Comparison of ENCODE assay signal across 14 cellular contexts in the genomic region with DNA sequence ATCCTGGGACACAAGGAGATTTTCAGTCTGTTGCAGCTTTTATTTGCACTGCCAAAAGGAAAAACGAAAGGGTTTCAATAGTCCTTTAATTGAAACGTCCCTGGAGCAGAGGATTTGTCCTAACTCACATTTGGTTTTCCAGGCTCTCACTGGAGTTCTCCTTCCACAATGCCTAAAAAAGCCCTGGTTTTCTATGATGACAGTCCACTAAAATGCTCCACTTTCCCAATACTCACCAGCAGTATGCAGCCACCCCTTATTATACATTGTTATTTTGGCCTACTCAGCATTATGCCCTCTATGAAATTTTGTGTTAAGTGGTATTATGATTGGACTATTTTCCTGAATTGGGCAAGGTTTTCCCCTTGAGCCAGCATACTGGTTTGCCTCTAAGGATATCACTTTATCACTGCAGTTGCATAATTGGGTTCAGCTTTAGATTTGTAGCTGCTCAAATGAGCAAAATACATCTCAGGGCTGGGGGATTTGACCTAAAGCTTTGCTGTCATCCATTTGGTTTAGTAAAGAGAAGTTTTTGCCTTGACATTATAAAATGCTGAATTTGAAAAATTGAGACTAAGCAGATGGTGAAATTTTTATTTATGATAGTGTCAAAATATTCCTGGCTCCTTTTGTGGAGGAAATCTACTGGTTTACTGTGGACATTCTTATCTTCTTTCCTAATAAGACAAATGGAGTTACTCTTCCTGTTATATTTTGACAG.
DNase-seq lines count a peak whose midpoint lies in the region; ATAC-seq and TF ChIP-seq lines count a peak whose summit lies in the region.
"Had no signal": no experiment of that assay in that cellular context is flagged by ENCODE, and none has a peak within 500 bp of the region (broad histone marks: within the 10 kb centered on the region; RNA-seq: fewer than 3 reads in every experiment).

No MANE protein-coding gene starts in this region.

- no peak overlapping the region for H2AFZ ChIP-seq in osteoblast (ENCODE audit: low read length)

- H3K9me3 ChIP-seq in BE2C, result no peaks in the 10 kb centered on the region
- H3K9me3 ChIP-seq in adrenal gland (replicated peaks in 1 of 3), result no peaks in the 10 kb centered on the region
- H3K9me3 ChIP-seq in osteoblast (ENCODE audit: low read depth, low read length), result no peaks in the 10 kb centered on the region
- H3K9me3 ChIP-seq: suprapubic skin had no signal

- ATAC-seq in GM18868 (IDR thresholded peaks at IDR 0.05; ENCODE audit: unreplicated experiment) (no peak), GM18520 (IDR thresholded peaks at IDR 0.05; ENCODE audit: unreplicated experiment) (no peak)

- peak overlapping the region in 3 of 5 donors; percentile 12 to 41 (median 13) for H3K27ac ChIP-seq in adrenal gland
- no peak overlapping the region for H3K27ac ChIP-seq in osteoblast (ENCODE audit: low read depth, low read length)
- H3K27ac ChIP-seq: suprapubic skin had no signal

- H3K27me3 ChIP-seq in BE2C, result no peaks in the 10 kb centered on the region
- H3K27me3 ChIP-seq in adrenal gland, result no peaks in the 10 kb centered on the region
- H3K27me3 ChIP-seq in osteoblast (ENCODE audit: insufficient read depth, low read length), result no peaks in the 10 kb centered on the region
- H3K27me3 ChIP-seq: suprapubic skin had no signal

- H3K79me2 ChIP-seq in osteoblast (ENCODE audit: insufficient read depth, low read length), result no peaks in the 10 kb centered on the region

- DNase-seq in BE2C (peak; percentile 34), adrenal gland (peak in 2 of 7 donors; percentile 15 to 23), globus pallidus (ENCODE audit: low spot score) (peak; percentile 33), osteoblast (ENCODE audit: insufficient read length, low spot score, missing footprints) (no peak), SHP77 (lab: John Stamatoyannopoulos, UW) (no peak), germinal center (ENCODE audit: low spot score) (no peak)
- DNase-seq: COR-L47, cortex of kidney, NCI-H1694, nucleus accumbens, OCI-M1 had no signal

- intact Hi-C loops in adrenal gland (cut with DNase I), result no loop called here

- TF ChIP-seq POLR2A in adrenal gland (IDR thresholded peaks at IDR 0.05), result no peak

- no peaks in the 10 kb centered on the region for H3K36me3 ChIP-seq in BE2C
- H3K36me3 ChIP-seq in adrenal gland (replicated peaks in 1 of 2), result no peaks in the 10 kb centered on the region
- no peaks in the 10 kb centered on the region for H3K36me3 ChIP-seq in osteoblast (ENCODE audit: insufficient read depth, low read length)
- H3K36me3 ChIP-seq: suprapubic skin had no signal

- H3K4me3 ChIP-seq in BE2C (ENCODE audit: low read depth, low read length) (no peak overlapping the region), adrenal gland (no peak overlapping the region), osteoblast (ENCODE audit: insufficient read depth, low read length) (no peak overlapping the region)
- H3K4me3 ChIP-seq: suprapubic skin had no signal

- H3K4me1 ChIP-seq in BE2C (peaks cover 37% of the 10 kb centered on the region), adrenal gland (replicated peaks in 1 of 2) (peaks cover 11 to 34% of the 10 kb centered on the region in 2 donors), osteoblast (ENCODE audit: insufficient read depth, low read length) (no peaks in the 10 kb centered on the region)

- TF ChIP-seq CTCF in BE2C (IDR thresholded peaks at IDR 0.05; ENCODE audit: low read depth, low read length), result no peak
- no peak for TF ChIP-seq CTCF in adrenal gland (IDR thresholded peaks at IDR 0.05)
- TF ChIP-seq CTCF in osteoblast (IDR thresholded peaks at IDR 0.05; ENCODE audit: extremely low read depth, low read depth, low read length), result no peak

- 28 to 44% (median 43%) methylated on average over 2 of the region's 2 CpGs for WGBS in adrenal gland, 4 donors

- H3K4me2 ChIP-seq in osteoblast (ENCODE audit: insufficient read depth, low read length), result peak overlapping the region; percentile 44

- no peaks in the 10 kb centered on the region for H4K20me1 ChIP-seq in osteoblast (ENCODE audit: insufficient read depth, low read length)

Comparison
In these comparisons a context has a peak if more than half of its experiments do, and no peak if none do; other contexts are left out.
1. DNase-seq: peak in BE2C (single experiment) and globus pallidus (single experiment); none in osteoblast (single experiment), SHP77 (0 of 2) and germinal center (single experiment).